8 cellular contexts compared by ENCODE assay signal in genomic region chr6:100880901-100881706, GRCh38. TPM values are rescaled to one million over a fixed set of nuclear protein-coding genes. Genes with fewer than 3 reads are reported as not detected.
A peak's percentile ranks its signal among the peaks of the same experiment; 100 is the strongest.
DNase-seq lines count a peak whose midpoint lies in the region; ATAC-seq and TF ChIP-seq lines count a peak whose summit lies in the region.

TSS of gene ASCC3 (minus strand) at chr6:100881329. CDS start at chr6:100867997, 13,332 bp downstream.

- peak within 1 kb of the TSS; percentile 87 to 98 (median 91) for H3K4me3 ChIP-seq in liver (ENCODE audit: low read depth in 1 of 3, low read length in 3 of 3)

- no peaks in the 10 kb centered on the region for H3K27me3 Mint-ChIP-seq in dendritic cell treated with granulocyte-macrophage colony-stimulating factor and Interleukin-4, amounts not matched to agents 40 ng/mL and 50 ng/mL, for 4 days

- peak within 1 kb of the TSS; percentile 91 to 97 for H3K9ac ChIP-seq in liver (ENCODE audit: low read depth in 1 of 2, low read length in 2 of 2)

- no peaks in the 10 kb centered on the region for H3K36me3 ChIP-seq in liver (ENCODE audit: control insufficient read depth in 4 of 4, insufficient read depth in 3 of 4, low read depth in 1 of 4, low read length in 3 of 4)

- WGBS in liver: under 1% methylated on average over 79 of the region's 79 CpGs

- peaks cover 12% of the 10 kb centered on the region for H3K36me3 Mint-ChIP-seq in dendritic cell treated with granulocyte-macrophage colony-stimulating factor and Interleukin-4, amounts not matched to agents 40 ng/mL and 50 ng/mL, for 4 days (ENCODE audit: low read depth)

- H3K27ac Mint-ChIP-seq in dendritic cell treated with granulocyte-macrophage colony-stimulating factor and Interleukin-4, amounts not matched to agents 40 ng/mL and 50 ng/mL, for 4 days: peak within 1 kb of the TSS; percentile 99

- TF ChIP-seq CTCF in liver (IDR thresholded peaks at IDR 0.05; ENCODE audit: low read depth, low read length, missing input control): no peak

- H3K4me1 Mint-ChIP-seq in dendritic cell treated with granulocyte-macrophage colony-stimulating factor and Interleukin-4, amounts not matched to agents 40 ng/mL and 50 ng/mL, for 4 days (ENCODE audit: low read depth): peaks cover 14% of the 10 kb centered on the region

- H3K4me3 Mint-ChIP-seq in dendritic cell treated with granulocyte-macrophage colony-stimulating factor and Interleukin-4, amounts not matched to agents 40 ng/mL and 50 ng/mL, for 4 days: peak within 1 kb of the TSS; percentile 100

- no peaks in the 10 kb centered on the region for H3K9me3 Mint-ChIP-seq in dendritic cell treated with granulocyte-macrophage colony-stimulating factor and Interleukin-4, amounts not matched to agents 40 ng/mL and 50 ng/mL, for 4 days

- ATAC-seq in GM19324 (IDR thresholded peaks at IDR 0.05; ENCODE audit: low FRiP score, unreplicated experiment): peak; percentile 99
- peak; percentile 97 for ATAC-seq in HG03460 (IDR thresholded peaks at IDR 0.05; ENCODE audit: unreplicated experiment)

- no peaks in the 10 kb centered on the region for H3K9me3 ChIP-seq in liver (ENCODE audit: control insufficient read depth in 4 of 4, low read length in 3 of 4)

- peaks cover 1 to 17% (median 12%) of the 10 kb centered on the region in 4 donors for H3K4me1 ChIP-seq in liver (ENCODE audit: control insufficient read depth in 4 of 4, insufficient read depth in 4 of 4, low read length in 3 of 4)

- intact Hi-C loops in dendritic cell treated with granulocyte-macrophage colony-stimulating factor and Interleukin-4, amounts not matched to agents 40 ng/mL and 50 ng/mL, for 4 days (cut with micrococcal nuclease): no loop called here

- no peaks in the 10 kb centered on the region for H3K27me3 ChIP-seq in liver (ENCODE audit: control insufficient read depth in 4 of 4, insufficient read depth in 4 of 4, low read length in 3 of 4)

- DNase-seq in C1 segment of cervical spinal cord (lab: John Stamatoyannopoulos, UW) (peak; percentile 28 to 91 (median 82)), NCI-H526 treated with DMSO at 0.1 percent for 48 hours (lab: John Stamatoyannopoulos, UW) (peak; percentile 90)
- DNase-seq in activated CD4-positive, alpha-beta T cell treated with anti-CD3 and anti-CD28 coated beads, Interleukin-2, amount 50 U/mL, for 1 hour: peak; percentile 86
- peak; percentile 95 for DNase-seq in stimulated activated CD4-positive, alpha-beta T cell treated with anti-CD3 and anti-CD28 coated beads, Interleukin-4, amount 100 ng/mL, for 1 hour

- TF ChIP-seq RAD21 in liver (IDR thresholded peaks at IDR 0.05): peak; percentile 12 to 44

- H3K27ac ChIP-seq in liver (ENCODE audit: low read depth in 1 of 2, low read length in 2 of 2): peak within 1 kb of the TSS; percentile 94 to 98

TF ChIP-seq in liver, 16 proteins besides CTCF, POLR2A, EP300 and RAD21:
- TF ChIP-seq NR2F2 (IDR thresholded peaks at IDR 0.05) (no peak), HNF4G (IDR thresholded peaks at IDR 0.05) (no peak), TAF1 (conservative IDR thresholded peaks at IDR 0.05) (peak; percentile 58), RXRA (IDR thresholded peaks at IDR 0.05) (no peak)

RNA-seq across cellular contexts. Expression of gene ASCC3, which starts in this region (rescaled TPM):
- 10 to 100 TPM; 19.6 to 32.7 TPM for total RNA-seq in liver
- polyA plus RNA-seq in liver: 10 to 100 TPM; 12.8 to 13.3 TPM

Comparison
In these comparisons a context has a peak if more than half of its experiments do, and no peak if none do; other contexts are left out.
1. Peak in every context shown above with its lines: DNase-seq, ATAC-seq, H3K4me3 ChIP-seq and H3K27ac ChIP-seq.